ENCODE assay signal across 16 cellular contexts in genomic region chr1:233732206-233732605, GRCh38.
DNase-seq lines count a peak whose midpoint lies in the region; ATAC-seq and TF ChIP-seq lines count a peak whose summit lies in the region.
"Had no signal": no experiment of that assay in that cellular context is flagged by ENCODE, and none has a peak within 500 bp of the region (broad histone marks: within the 10 kb centered on the region; RNA-seq: fewer than 3 reads in every experiment).

No MANE protein-coding gene starts in this region.

- TF ChIP-seq CTCF in left ventricle myocardium inferior (IDR thresholded peaks at IDR 0.05; ENCODE audit: borderline replicate concordance) (no peak), WTC11 (IDR thresholded peaks at IDR 0.05) (no peak)

- no peak for ATAC-seq in WTC11
- no peak for ATAC-seq in stimulated activated naive B cell treated with anti-CD40 and anti-IgM and Interleukin-4, amounts not matched to agents 10 μg/mL and 1 μg/mL and 100 μg/mL, for 72 hours (replicated peaks)
- ATAC-seq: CD8-positive, alpha-beta T cell had no signal

- H3K27me3 ChIP-seq in left ventricle myocardium inferior (ENCODE audit: low read depth) = no peaks in the 10 kb centered on the region

- CTCF ChIA-PET in WTC11 (lab: Charles Lee) = interaction anchor here (2.8 kb wide), 1 partner anchor 59 kb away, joined by 7 read pairs; no protein-coding TSS in a partner anchor

- peaks cover 3% of the 10 kb centered on the region; the same call in 1 of the 2 replicates for H3K9me3 Mint-ChIP-seq in WTC11
- no peaks in the 10 kb centered on the region for H3K9me3 Mint-ChIP-seq in stimulated activated naive B cell treated with anti-CD40 and anti-IgM and Interleukin-4, amounts not matched to agents 10 μg/mL and 1 μg/mL and 100 μg/mL, for 72 hours
- H3K9me3 Mint-ChIP-seq: CD4-positive, CD25-positive, alpha-beta regulatory T cell; CD8-positive, alpha-beta T cell had no signal

- H3K4me1 ChIP-seq in left ventricle myocardium inferior = peaks cover 12% of the 10 kb centered on the region
- H3K4me1 ChIP-seq: Caco-2 had no signal

- no peaks in the 10 kb centered on the region for H3K36me3 Mint-ChIP-seq in WTC11
- H3K36me3 Mint-ChIP-seq in stimulated activated naive B cell treated with anti-CD40 and anti-IgM and Interleukin-4, amounts not matched to agents 10 μg/mL and 1 μg/mL and 100 μg/mL, for 72 hours = no peaks in the 10 kb centered on the region
- H3K36me3 Mint-ChIP-seq: CD4-positive, CD25-positive, alpha-beta regulatory T cell; CD8-positive, alpha-beta T cell had no signal

- 0 out of 2 replicates have a peak overlapping the region, but pooled peaks have one; percentile 68 for H3K27ac Mint-ChIP-seq in WTC11
- H3K27ac Mint-ChIP-seq in stimulated activated naive B cell treated with anti-CD40 and anti-IgM and Interleukin-4, amounts not matched to agents 10 μg/mL and 1 μg/mL and 100 μg/mL, for 72 hours = peak overlapping the region; percentile 42
- H3K27ac Mint-ChIP-seq: CD4-positive, CD25-positive, alpha-beta regulatory T cell; CD8-positive, alpha-beta T cell had no signal

- POLR2A ChIA-PET in WTC11 (lab: Charles Lee) = no interaction called here

- H3K4me1 Mint-ChIP-seq in WTC11 = peaks cover 51% of the 10 kb centered on the region
- H3K4me1 Mint-ChIP-seq in stimulated activated naive B cell treated with anti-CD40 and anti-IgM and Interleukin-4, amounts not matched to agents 10 μg/mL and 1 μg/mL and 100 μg/mL, for 72 hours = no peaks in the 10 kb centered on the region
- H3K4me1 Mint-ChIP-seq: CD4-positive, CD25-positive, alpha-beta regulatory T cell had no signal

- H3K9me3 ChIP-seq in left ventricle myocardium inferior (replicated peaks) = no peaks in the 10 kb centered on the region
- H3K9me3 ChIP-seq: Caco-2, HAP-1 had no signal

- no peaks in the 10 kb centered on the region; the same call in 1 of the 2 replicates for H3K27me3 Mint-ChIP-seq in WTC11 (ENCODE audit: low read depth)
- H3K27me3 Mint-ChIP-seq in stimulated activated naive B cell treated with anti-CD40 and anti-IgM and Interleukin-4, amounts not matched to agents 10 μg/mL and 1 μg/mL and 100 μg/mL, for 72 hours = no peaks in the 10 kb centered on the region

- H3K27ac ChIP-seq in left ventricle myocardium inferior (replicated peaks) = peak overlapping the region; percentile 48

- intact Hi-C loops in left ventricle myocardium inferior (cut with micrococcal nuclease) = no loop called here
- intact Hi-C loops in cardiac septum (cut with DNase I) = no loop called here

- DNase-seq in left ventricle myocardium inferior (peak; percentile 44), cardiac septum (ENCODE audit: low spot score) (no peak), M059J (ENCODE audit: low read depth) (peak; percentile 14), WTC11 (ENCODE audit: low spot score) (no peak), CD1c-positive myeloid dendritic cell (ENCODE audit: extremely low spot score) (no peak), NCI-H226 (no peak), NCI-H187 (lab: John Stamatoyannopoulos, UW) (no peak)
- no peak for DNase-seq in stimulated activated naive B cell treated with anti-CD40 and anti-IgM and Interleukin-4, amounts not matched to agents 10 μg/mL and 1 μg/mL and 100 μg/mL, for 72 hours
- DNase-seq: C1 segment of cervical spinal cord; Caco-2; CD4-positive, CD25-positive, alpha-beta regulatory T cell; CD8-positive, alpha-beta T cell; DMS153; DND-41; GOT3 had no signal

- H3K4me3 ChIP-seq in left ventricle myocardium inferior = no peak overlapping the region
- H3K4me3 ChIP-seq: HAP-1 had no signal

- no peaks in the 10 kb centered on the region for H3K36me3 ChIP-seq in left ventricle myocardium inferior
- H3K36me3 ChIP-seq: HAP-1 had no signal

- no peak overlapping the region for H3K4me3 Mint-ChIP-seq in WTC11
- no peak overlapping the region for H3K4me3 Mint-ChIP-seq in stimulated activated naive B cell treated with anti-CD40 and anti-IgM and Interleukin-4, amounts not matched to agents 10 μg/mL and 1 μg/mL and 100 μg/mL, for 72 hours
- H3K4me3 Mint-ChIP-seq: CD4-positive, CD25-positive, alpha-beta regulatory T cell; CD8-positive, alpha-beta T cell had no signal

TF ChIP-seq in WTC11, 78 proteins besides CTCF, POLR2A, EP300 and RAD21:
- TF ChIP-seq NR1H2 (CRISPR knock-in tag; IDR thresholded peaks at IDR 0.05) = no peak
- no peak for TF ChIP-seq GRHL2 (CRISPR knock-in tag; IDR thresholded peaks at IDR 0.05; ENCODE audit: insufficient replicate concordance, severe bottlenecking)
- no peak for TF ChIP-seq ZBTB21 (CRISPR knock-in tag; IDR thresholded peaks at IDR 0.05; ENCODE audit: borderline replicate concordance)
- no peak for TF ChIP-seq E2F4 (CRISPR knock-in tag; IDR thresholded peaks at IDR 0.05; ENCODE audit: borderline replicate concordance, low read depth)
- no peak for TF ChIP-seq ZNF281 (CRISPR knock-in tag; IDR thresholded peaks at IDR 0.05)
- TF ChIP-seq CDX4 (CRISPR knock-in tag; IDR thresholded peaks at IDR 0.05; ENCODE audit: borderline replicate concordance) = no peak
- no peak for TF ChIP-seq MLX (CRISPR knock-in tag; IDR thresholded peaks at IDR 0.05)
- no peak for TF ChIP-seq ZNF423 (CRISPR knock-in tag; IDR thresholded peaks at IDR 0.05)
- no peak for TF ChIP-seq RELA (CRISPR knock-in tag; IDR thresholded peaks at IDR 0.05; ENCODE audit: borderline replicate concordance)
- no peak for TF ChIP-seq NR2C2 (CRISPR knock-in tag; IDR thresholded peaks at IDR 0.05)
- no peak for TF ChIP-seq EMX1 (CRISPR knock-in tag; IDR thresholded peaks at IDR 0.05)
- TF ChIP-seq E2F5 (CRISPR knock-in tag; IDR thresholded peaks at IDR 0.05) = no peak
- no peak for TF ChIP-seq SMAD3 (CRISPR knock-in tag; IDR thresholded peaks at IDR 0.05; ENCODE audit: borderline replicate concordance)
- no peak for TF ChIP-seq FOXP1 (CRISPR knock-in tag; IDR thresholded peaks at IDR 0.05; ENCODE audit: borderline replicate concordance)
- TF ChIP-seq KAT7 (CRISPR knock-in tag; IDR thresholded peaks at IDR 0.05; ENCODE audit: borderline replicate concordance) = no peak

Comparison
In these comparisons a context has a peak if more than half of its experiments do, and no peak if none do; other contexts are left out.
1. DNase-seq: peak in left ventricle myocardium inferior (single experiment) and M059J (single experiment); none in cardiac septum (single experiment), WTC11 (single experiment), stimulated activated naive B cell treated with anti-CD40 and anti-IgM and Interleukin-4, amounts not matched to agents 10 μg/mL and 1 μg/mL and 100 μg/mL, for 72 hours (single experiment), CD1c-positive myeloid dendritic cell (single experiment), NCI-H226 (single experiment) and NCI-H187 (0 of 2).